Comparison of ENCODE assay signal across 15 cellular contexts in genomic region chr10:72034761-72035160, GRCh38. TPM values are rescaled to one million over a fixed set of nuclear protein-coding genes. Genes with fewer than 3 reads are reported as not detected.
DNase-seq lines count a peak whose midpoint lies in the region; ATAC-seq, FAIRE-seq and TF ChIP-seq lines count a peak whose summit lies in the region.
"Had no signal": no experiment of that assay in that cellular context is flagged by ENCODE, and none has a peak within 500 bp of the region (broad histone marks: within the 10 kb centered on the region; RNA-seq: fewer than 3 reads in every experiment).

No MANE protein-coding gene starts in this region.

- H3K27ac ChIP-seq in HepG2 (ENCODE audit: extremely low read length, insufficient read depth, low read length) (peak overlapping the region; percentile 75), right lobe of liver (no peak overlapping the region), skeletal muscle tissue (ENCODE audit: low read depth, low read length) (no peak overlapping the region)
- H3K27ac ChIP-seq: 22Rv1, BLaER1 had no signal

- ATAC-seq in Right ventricle myocardium inferior (no peak), left cardiac atrium (no peak), HepG2 (no peak), right lobe of liver (no peak), mucosa of descending colon (no peak)

- no peaks in the 10 kb centered on the region for H3K9me3 ChIP-seq in HepG2 (ENCODE audit: low read length)
- H3K9me3 ChIP-seq in right lobe of liver = no peaks in the 10 kb centered on the region
- H3K9me3 ChIP-seq in skeletal muscle tissue (ENCODE audit: control insufficient read depth in 3 of 3, low read length in 3 of 3) = no peaks in the 10 kb centered on the region
- no peaks in the 10 kb centered on the region for H3K9me3 ChIP-seq in mucosa of descending colon
- H3K9me3 ChIP-seq: BLaER1 had no signal

- in situ Hi-C loops in HepG2 (cut with HindIII; ENCODE audit: extremely low pct_ligation_motif_present, low pct_unique_long_range_greater_than_20kb) = loop anchor here (5.0 to 25.0 kb wide), 2 partner anchors 52 to 697 kb away; no protein-coding TSS in a partner anchor

- DNase-seq in Right ventricle myocardium inferior (ENCODE audit: missing footprints) (peak; percentile 11), left cardiac atrium (no peak), HepG2 (ENCODE audit: low spot score) (no peak), right lobe of liver (no peak), mucosa of descending colon (no peak), cortex of kidney (lab: John Stamatoyannopoulos, UW) (no peak)
- DNase-seq: AML-193; CD8-positive, alpha-beta memory T cell; DMS53; GF-D8; HCEC 1CT; IMR-90 had no signal

- H3K27me3 ChIP-seq in HepG2 (ENCODE audit: control insufficient read depth in 1 of 2, insufficient read depth in 2 of 2, low read length in 2 of 2) (no peaks in the 10 kb centered on the region), right lobe of liver (no peaks in the 10 kb centered on the region), skeletal muscle tissue (ENCODE audit: control insufficient read depth in 3 of 3, insufficient read depth in 3 of 3, low read length in 3 of 3) (no peaks in the 10 kb centered on the region)
- H3K27me3 ChIP-seq: BLaER1 had no signal

- intact Hi-C loops in Right ventricle myocardium inferior (cut with DNase I) = loop anchor here (2.0 to 5.0 kb wide), 2 partner anchors 18 to 37 kb away; no protein-coding TSS in a partner anchor
- intact Hi-C loops in left cardiac atrium (cut with DNase I) = no loop called here
- intact Hi-C loops in HepG2 (cut with micrococcal nuclease; ENCODE audit: unreplicated experiment) = no loop called here
- intact Hi-C loops in right lobe of liver (cut with DNase I) = no loop called here
- intact Hi-C loops in mucosa of descending colon (cut with DNase I, micrococcal nuclease) = no loop called here

- no peaks in the 10 kb centered on the region for H4K20me1 ChIP-seq in HepG2 (ENCODE audit: insufficient read depth, low read length)
- H4K20me1 ChIP-seq: BLaER1 had no signal

- peaks cover 9% of the 10 kb centered on the region for H3K79me2 ChIP-seq in HepG2 (ENCODE audit: insufficient read depth, low read length)

- no peak for TF ChIP-seq CTCF in HepG2 (CRISPR knock-in tag; IDR thresholded peaks at IDR 0.05)
- TF ChIP-seq CTCF in right lobe of liver (IDR thresholded peaks at IDR 0.05) = no peak
- TF ChIP-seq CTCF in mucosa of descending colon (IDR thresholded peaks at IDR 0.05) = no peak

- peak overlapping the region; percentile 59 for H3K4me2 ChIP-seq in HepG2 (ENCODE audit: low read depth, low read length)
- H3K4me2 ChIP-seq: BLaER1 had no signal

- POLR2A ChIA-PET in HepG2 (lab: Yijun Ruan, JAX) = interaction anchor here (1.0 to 2.2 kb wide), 5 partner anchors 10 to 86 kb away, joined by 3 to 6 read pairs (median 5); partner anchors contain the start of gene CHST3

- H3K36me3 ChIP-seq in HepG2 (replicated peaks in 1 of 2; ENCODE audit: control insufficient read depth in 1 of 2, insufficient read depth in 2 of 2, low read length in 2 of 2) (no peaks in the 10 kb centered on the region), right lobe of liver (no peaks in the 10 kb centered on the region), skeletal muscle tissue (ENCODE audit: control insufficient read depth in 3 of 3, insufficient read depth in 3 of 3, low read length in 3 of 3) (no peaks in the 10 kb centered on the region), mucosa of descending colon (ENCODE audit: low read depth) (no peaks in the 10 kb centered on the region)
- H3K36me3 ChIP-seq: BLaER1 had no signal

- H3K9ac ChIP-seq in HepG2 (ENCODE audit: insufficient read depth, low read depth, low read length) = peak overlapping the region; percentile 58
- H3K9ac ChIP-seq in skeletal muscle tissue (ENCODE audit: low read depth in 1 of 3, low read length in 3 of 3) = peak overlapping the region in 2 of 3 donors; percentile 20 to 64
- H3K9ac ChIP-seq: BLaER1 had no signal

- no peak for FAIRE-seq in HepG2 (lab: Jason Lieb, UNC)

- 65% methylated on average over 4 of the region's 4 CpGs for WGBS in HepG2 (ENCODE audit: low lambda C conversion rate)
- 100% methylated on average over 3 of the region's 4 CpGs for WGBS in right lobe of liver (ENCODE audit: insufficient coverage, low coverage, low lambda C conversion rate, missing lambda C conversion rate)

- TF ChIP-seq EP300 in HepG2 (IDR thresholded peaks at IDR 0.05; ENCODE audit: low read depth in 2 of 2, low read length in 2 of 2) = no peak
- TF ChIP-seq EP300 in HepG2 (CRISPR knock-in tag; IDR thresholded peaks at IDR 0.05; ENCODE audit: borderline replicate concordance) = no peak

- CTCF ChIA-PET in HepG2 (lab: Yijun Ruan, JAX; ENCODE audit: low intra/inter-chr PET ratio, low total read pairs) = no interaction called here

- no peak for TF ChIP-seq POLR2A in HepG2 (IDR thresholded peaks at IDR 0.05; ENCODE audit: insufficient read depth in 1 of 2, low read depth in 2 of 2, low read length in 2 of 2)
- TF ChIP-seq POLR2A in right lobe of liver (IDR thresholded peaks at IDR 0.05) = no peak

- no peak overlapping the region for H2AFZ ChIP-seq in HepG2 (ENCODE audit: low read length)

- no TSS peak for BruUV-seq in HepG2 (replicated peaks; lab: Mats Ljungman, UMichigan)

- H3K4me1 ChIP-seq in HepG2 (ENCODE audit: insufficient read depth, low read length) (peaks cover 99% of the 10 kb centered on the region), right lobe of liver (peaks cover 0 to 3% (median 0%) of the 10 kb centered on the region in 4 donors), skeletal muscle tissue (ENCODE audit: control insufficient read depth in 3 of 3, insufficient read depth in 3 of 3, low read length in 3 of 3) (peaks cover 8 to 21% (median 13%) of the 10 kb centered on the region in 3 donors), mucosa of descending colon (ENCODE audit: low read depth) (peaks cover 4% of the 10 kb centered on the region)

- H3K4me3 ChIP-seq in HepG2 (replicated peaks in 1 of 3; ENCODE audit: insufficient read depth in 1 of 3, low read depth in 2 of 3, low read length in 3 of 3) (no peak overlapping the region; a peak in 1 of 6 replicates), right lobe of liver (no peak overlapping the region), skeletal muscle tissue (ENCODE audit: low read length in 3 of 3) (no peak overlapping the region), mucosa of descending colon (no peak overlapping the region)
- H3K4me3 ChIP-seq: BLaER1 had no signal

- no peak for TF ChIP-seq RAD21 in HepG2 (CRISPR knock-in tag; IDR thresholded peaks at IDR 0.05)

TF ChIP-seq in HepG2, 621 proteins besides CTCF, POLR2A, EP300 and RAD21 (continues in another document):
- no peak for TF ChIP-seq ZBED4 (CRISPR knock-in tag; IDR thresholded peaks at IDR 0.05; ENCODE audit: borderline replicate concordance)

RNA-seq across cellular contexts. Expression of gene SPOCK2, which starts 53.6 kb away (rescaled TPM):
- total RNA-seq in Right ventricle myocardium inferior (10.4 TPM), left cardiac atrium (1 to 10 TPM; 8.1 to 9.8 TPM), HepG2 (2016; rRNA removed; fragmentation: Illumina TruSeq; extraction: Trizol) (4.7 and 8.6 TPM in 2 replicates), right lobe of liver (1 to 10 TPM in 4 of 6 experiments, under 1 TPM in 2; 0.72 to 3.0 (median 1.2) TPM), skeletal muscle tissue (2.6 TPM), mucosa of descending colon (10 to 100 TPM in 1 of 3 donors, 1 to 10 TPM in 2; 3.1 to 12.3 (median 7.4) TPM)
- 1.9 and 2.3 TPM in 2 replicates for total RNA-seq in HepG2 (2016; cell fraction: cytosol; rRNA removed; fragmentation: Illumina TruSeq; extraction: Trizol; ENCODE audit: low read depth)
- total RNA-seq in HepG2 (2016; cell fraction: insoluble cytoplasmic fraction; rRNA removed; fragmentation: Illumina TruSeq; extraction: Trizol) = 5.6 and 7.5 TPM in 2 replicates
- total RNA-seq in HepG2 (2016; cell fraction: membrane; rRNA removed; fragmentation: Illumina TruSeq; extraction: Trizol) = 4.9 and 6.3 TPM in 2 replicates
- 4.5 and 7.0 TPM in 2 replicates for total RNA-seq in HepG2 (2016; cell fraction: nucleus; rRNA removed; fragmentation: Illumina TruSeq; extraction: Trizol)
- polyA plus RNA-seq in HepG2 (2011; rRNA removed) = 30.6 and 49.8 TPM in 2 replicates
- 36.8 and 39.8 TPM in 2 replicates for polyA plus RNA-seq in HepG2 (2011; cell fraction: cytosol; rRNA removed)
- polyA plus RNA-seq in HepG2 (2011; cell fraction: nucleus; rRNA removed) = 38.0 and 46.6 TPM in 2 replicates
- 3.4 and 5.3 TPM in 2 replicates for polyA plus RNA-seq in HepG2 (2012)
- 2.4 and 2.5 TPM in 2 replicates for polyA plus RNA-seq in HepG2 (2016; cell fraction: cytosol; fragmentation: Illumina TruSeq; extraction: Trizol; ENCODE audit: low read depth)
- 4.6 and 4.7 TPM in 2 replicates for polyA plus RNA-seq in HepG2 (2016; cell fraction: insoluble cytoplasmic fraction; fragmentation: Illumina TruSeq; extraction: Trizol; ENCODE audit: low read depth)
- 3.8 and 5.6 TPM in 2 replicates for polyA plus RNA-seq in HepG2 (2016; cell fraction: membrane; fragmentation: Illumina TruSeq; extraction: Trizol; ENCODE audit: low read depth)
- polyA plus RNA-seq in HepG2 (2016; cell fraction: nucleus; fragmentation: Illumina TruSeq; extraction: Trizol; ENCODE audit: insufficient read depth, low read depth) = 12.2 and 13.8 TPM in 2 replicates
- 2.5 and 69.1 TPM in 2 replicates for polyA minus RNA-seq in HepG2 (2011; rRNA and poly(A)+ RNA removed; ENCODE audit: low replicate concordance)
- polyA minus RNA-seq in HepG2 (2011; cell fraction: cytosol; rRNA and poly(A)+ RNA removed) = 20.4 and 35.1 TPM in 2 replicates
- 8.9 and 15.5 TPM in 2 replicates for polyA minus RNA-seq in HepG2 (2011; cell fraction: nucleus; rRNA and poly(A)+ RNA removed)
- total RNA-seq: IMR-90 had no signal
